In the genomic region with DNA sequence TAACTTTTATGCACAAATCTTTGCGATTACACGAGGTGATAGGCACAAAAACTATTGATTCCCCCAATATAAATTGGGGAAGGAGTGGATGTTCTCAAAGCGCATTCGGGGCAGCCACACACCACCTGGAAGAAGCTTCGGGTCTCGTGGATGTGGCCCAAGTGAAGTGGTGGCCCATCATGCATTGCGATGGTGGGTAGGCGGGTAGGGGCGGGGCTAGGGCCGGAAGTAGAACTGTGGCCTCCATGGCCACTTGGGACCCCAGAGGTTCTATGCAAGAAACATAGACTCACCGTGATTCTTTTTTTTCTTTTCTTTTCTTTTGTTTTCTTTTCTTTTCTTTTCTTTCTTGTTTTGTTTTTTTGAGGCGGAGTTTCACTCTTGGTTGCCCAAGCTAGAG, we compare ENCODE assay signal across 14 cellular contexts.
"Had no signal": no experiment of that assay in that cellular context is flagged by ENCODE, and none has a peak within 500 bp of the region (broad histone marks: within the 10 kb centered on the region; RNA-seq: fewer than 3 reads in every experiment).

No MANE protein-coding gene starts in this region.

- H3K27me3 ChIP-seq: adrenal gland, breast epithelium had no signal

- H3K4me3 ChIP-seq: adrenal gland, breast epithelium, SK-N-MC had no signal

- DNase-seq: activated CD4-positive, alpha-beta T cell treated with anti-CD3 and anti-CD28 coated beads for 48 hours; activated CD4-positive, alpha-beta T cell treated with anti-CD3 and anti-CD28 coated beads, Interleukin-2, amount 50 U/mL, for 4 hours; activated CD8-positive, alpha-beta memory T cell treated with anti-CD3 and anti-CD28 coated beads, Interleukin-2, amount 50 U/mL, for 48 hours; activated CD8-positive, alpha-beta T cell treated with anti-CD3 and anti-CD28 coated beads, Interleukin-2, amount 10 ng/mL, durations not matched to agents 7 days and 5 days; activated naive CD4-positive, alpha-beta T cell treated with anti-CD3 and anti-CD28 coated beads, Interleukin-2, amount 50 U/mL, for 16 hours; Karpas-422; MM.1S; NCI-H146; NCI-H187 treated with DMSO at 0.1 percent for 48 hours; NCI-H2081 treated with DMSO at 0.1 percent for 48 hours; RPMI8226 had no signal

- H3K36me3 ChIP-seq: adrenal gland, breast epithelium had no signal

- H3K27ac ChIP-seq: breast epithelium, SK-N-MC had no signal

- H3K9me3 ChIP-seq: adrenal gland, breast epithelium had no signal

- H3K4me1 ChIP-seq: adrenal gland, breast epithelium had no signal
